1 cellular context compared by ENCODE assay signal in the genomic region with DNA sequence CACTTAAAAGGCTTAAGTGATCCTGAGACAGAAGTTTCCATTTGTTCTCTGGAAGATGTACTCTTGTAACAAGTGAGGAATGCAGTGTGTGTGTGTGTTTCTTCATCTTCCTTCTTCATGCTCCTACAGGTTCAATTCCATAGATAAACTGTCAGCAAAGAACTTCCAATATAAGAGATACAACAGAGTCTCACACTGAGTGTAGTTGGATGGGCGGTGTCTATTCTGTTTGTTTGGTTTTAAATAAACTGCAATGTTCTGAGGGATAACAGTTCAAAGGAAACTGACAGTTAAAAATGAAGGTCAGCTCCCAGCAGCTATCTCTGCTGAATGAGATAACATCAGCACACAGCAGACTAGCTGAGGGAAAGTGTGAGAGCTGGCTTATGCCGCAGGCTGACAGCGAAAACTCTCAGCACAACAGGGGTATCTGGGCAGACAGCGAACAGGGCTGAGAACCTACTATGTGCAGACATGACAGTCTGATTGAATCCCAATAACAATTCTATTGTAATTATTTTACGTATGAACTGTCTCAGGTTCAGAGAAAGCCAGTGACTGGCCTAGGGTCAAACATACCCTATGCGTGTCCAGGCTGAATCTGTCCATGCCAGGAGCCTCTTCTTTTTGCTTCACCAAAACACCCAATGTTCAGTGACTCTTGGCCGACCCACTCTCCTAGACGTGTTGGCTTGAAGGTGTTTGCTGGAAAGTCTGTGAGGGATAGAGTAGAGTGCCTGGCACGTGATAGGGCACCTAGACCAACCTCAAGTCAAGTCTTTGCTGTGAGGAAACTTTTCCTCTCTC.
A peak's percentile ranks its signal among the peaks of the same experiment; 100 is the strongest.
TF ChIP-seq lines count a peak whose summit lies in the region.

No MANE protein-coding gene starts in this region.

TF ChIP-seq in HepG2, 621 proteins besides CTCF, POLR2A, EP300 and RAD21 (continued from another document and continues in another):
- TF ChIP-seq, protein P1, sequence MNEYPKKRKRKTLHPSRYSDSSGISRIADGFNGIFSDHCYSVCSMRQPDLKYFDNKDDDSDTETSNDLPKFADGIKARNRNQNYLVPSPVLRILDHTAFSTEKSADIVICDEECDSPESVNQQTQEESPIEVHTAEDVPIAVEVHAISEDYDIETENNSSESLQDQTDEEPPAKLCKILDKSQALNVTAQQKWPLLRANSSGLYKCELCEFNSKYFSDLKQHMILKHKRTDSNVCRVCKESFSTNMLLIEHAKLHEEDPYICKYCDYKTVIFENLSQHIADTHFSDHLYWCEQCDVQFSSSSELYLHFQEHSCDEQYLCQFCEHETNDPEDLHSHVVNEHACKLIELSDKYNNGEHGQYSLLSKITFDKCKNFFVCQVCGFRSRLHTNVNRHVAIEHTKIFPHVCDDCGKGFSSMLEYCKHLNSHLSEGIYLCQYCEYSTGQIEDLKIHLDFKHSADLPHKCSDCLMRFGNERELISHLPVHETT (CRISPR knock-in tag; conservative IDR thresholded peaks at IDR 0.05): no peak
- TF ChIP-seq, protein P2, sequence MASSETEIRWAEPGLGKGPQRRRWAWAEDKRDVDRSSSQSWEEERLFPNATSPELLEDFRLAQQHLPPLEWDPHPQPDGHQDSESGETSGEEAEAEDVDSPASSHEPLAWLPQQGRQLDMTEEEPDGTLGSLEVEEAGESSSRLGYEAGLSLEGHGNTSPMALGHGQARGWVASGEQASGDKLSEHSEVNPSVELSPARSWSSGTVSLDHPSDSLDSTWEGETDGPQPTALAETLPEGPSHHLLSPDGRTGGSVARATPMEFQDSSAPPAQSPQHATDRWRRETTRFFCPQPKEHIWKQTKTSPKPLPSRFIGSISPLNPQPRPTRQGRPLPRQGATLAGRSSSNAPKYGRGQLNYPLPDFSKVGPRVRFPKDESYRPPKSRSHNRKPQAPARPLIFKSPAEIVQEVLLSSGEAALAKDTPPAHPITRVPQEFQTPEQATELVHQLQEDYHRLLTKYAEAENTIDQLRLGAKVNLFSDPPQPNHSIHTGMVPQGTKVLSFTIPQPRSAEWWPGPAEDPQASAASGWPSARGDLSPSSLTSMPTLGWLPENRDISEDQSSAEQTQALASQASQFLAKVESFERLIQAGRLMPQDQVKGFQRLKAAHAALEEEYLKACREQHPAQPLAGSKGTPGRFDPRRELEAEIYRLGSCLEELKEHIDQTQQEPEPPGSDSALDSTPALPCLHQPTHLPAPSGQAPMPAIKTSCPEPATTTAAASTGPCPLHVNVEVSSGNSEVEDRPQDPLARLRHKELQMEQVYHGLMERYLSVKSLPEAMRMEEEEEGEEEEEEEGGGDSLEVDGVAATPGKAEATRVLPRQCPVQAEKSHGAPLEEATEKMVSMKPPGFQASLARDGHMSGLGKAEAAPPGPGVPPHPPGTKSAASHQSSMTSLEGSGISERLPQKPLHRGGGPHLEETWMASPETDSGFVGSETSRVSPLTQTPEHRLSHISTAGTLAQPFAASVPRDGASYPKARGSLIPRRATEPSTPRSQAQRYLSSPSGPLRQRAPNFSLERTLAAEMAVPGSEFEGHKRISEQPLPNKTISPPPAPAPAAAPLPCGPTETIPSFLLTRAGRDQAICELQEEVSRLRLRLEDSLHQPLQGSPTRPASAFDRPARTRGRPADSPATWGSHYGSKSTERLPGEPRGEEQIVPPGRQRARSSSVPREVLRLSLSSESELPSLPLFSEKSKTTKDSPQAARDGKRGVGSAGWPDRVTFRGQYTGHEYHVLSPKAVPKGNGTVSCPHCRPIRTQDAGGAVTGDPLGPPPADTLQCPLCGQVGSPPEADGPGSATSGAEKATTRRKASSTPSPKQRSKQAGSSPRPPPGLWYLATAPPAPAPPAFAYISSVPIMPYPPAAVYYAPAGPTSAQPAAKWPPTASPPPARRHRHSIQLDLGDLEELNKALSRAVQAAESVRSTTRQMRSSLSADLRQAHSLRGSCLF (CRISPR knock-in tag; IDR thresholded peaks at IDR 0.05; ENCODE audit: borderline replicate concordance): no peak
- peak; percentile 86 for TF ChIP-seq ZNF792 (CRISPR knock-in tag; IDR thresholded peaks at IDR 0.05)
- no peak for TF ChIP-seq HNRNPUL1 (IDR thresholded peaks at IDR 0.05; ENCODE audit: low read depth, low read length)
- no peak for TF ChIP-seq PHF20 (CRISPR knock-in tag; IDR thresholded peaks at IDR 0.05)
- no peak for TF ChIP-seq NFE2L2 (IDR thresholded peaks at IDR 0.05; ENCODE audit: low read length)
- TF ChIP-seq, protein P3, sequence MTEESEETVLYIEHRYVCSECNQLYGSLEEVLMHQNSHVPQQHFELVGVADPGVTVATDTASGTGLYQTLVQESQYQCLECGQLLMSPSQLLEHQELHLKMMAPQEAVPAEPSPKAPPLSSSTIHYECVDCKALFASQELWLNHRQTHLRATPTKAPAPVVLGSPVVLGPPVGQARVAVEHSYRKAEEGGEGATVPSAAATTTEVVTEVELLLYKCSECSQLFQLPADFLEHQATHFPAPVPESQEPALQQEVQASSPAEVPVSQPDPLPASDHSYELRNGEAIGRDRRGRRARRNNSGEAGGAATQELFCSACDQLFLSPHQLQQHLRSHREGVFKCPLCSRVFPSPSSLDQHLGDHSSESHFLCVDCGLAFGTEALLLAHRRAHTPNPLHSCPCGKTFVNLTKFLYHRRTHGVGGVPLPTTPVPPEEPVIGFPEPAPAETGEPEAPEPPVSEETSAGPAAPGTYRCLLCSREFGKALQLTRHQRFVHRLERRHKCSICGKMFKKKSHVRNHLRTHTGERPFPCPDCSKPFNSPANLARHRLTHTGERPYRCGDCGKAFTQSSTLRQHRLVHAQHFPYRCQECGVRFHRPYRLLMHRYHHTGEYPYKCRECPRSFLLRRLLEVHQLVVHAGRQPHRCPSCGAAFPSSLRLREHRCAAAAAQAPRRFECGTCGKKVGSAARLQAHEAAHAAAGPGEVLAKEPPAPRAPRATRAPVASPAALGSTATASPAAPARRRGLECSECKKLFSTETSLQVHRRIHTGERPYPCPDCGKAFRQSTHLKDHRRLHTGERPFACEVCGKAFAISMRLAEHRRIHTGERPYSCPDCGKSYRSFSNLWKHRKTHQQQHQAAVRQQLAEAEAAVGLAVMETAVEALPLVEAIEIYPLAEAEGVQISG (CRISPR knock-in tag; IDR thresholded peaks at IDR 0.05): no peak
- TF ChIP-seq ZNF547 (CRISPR knock-in tag; IDR thresholded peaks at IDR 0.05): no peak
- TF ChIP-seq, protein P4, sequence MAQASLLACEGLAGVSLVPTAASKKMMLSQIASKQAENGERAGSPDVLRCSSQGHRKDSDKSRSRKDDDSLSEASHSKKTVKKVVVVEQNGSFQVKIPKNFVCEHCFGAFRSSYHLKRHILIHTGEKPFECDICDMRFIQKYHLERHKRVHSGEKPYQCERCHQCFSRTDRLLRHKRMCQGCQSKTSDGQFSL (CRISPR knock-in tag; IDR thresholded peaks at IDR 0.05): no peak
- TF ChIP-seq, protein P5, sequence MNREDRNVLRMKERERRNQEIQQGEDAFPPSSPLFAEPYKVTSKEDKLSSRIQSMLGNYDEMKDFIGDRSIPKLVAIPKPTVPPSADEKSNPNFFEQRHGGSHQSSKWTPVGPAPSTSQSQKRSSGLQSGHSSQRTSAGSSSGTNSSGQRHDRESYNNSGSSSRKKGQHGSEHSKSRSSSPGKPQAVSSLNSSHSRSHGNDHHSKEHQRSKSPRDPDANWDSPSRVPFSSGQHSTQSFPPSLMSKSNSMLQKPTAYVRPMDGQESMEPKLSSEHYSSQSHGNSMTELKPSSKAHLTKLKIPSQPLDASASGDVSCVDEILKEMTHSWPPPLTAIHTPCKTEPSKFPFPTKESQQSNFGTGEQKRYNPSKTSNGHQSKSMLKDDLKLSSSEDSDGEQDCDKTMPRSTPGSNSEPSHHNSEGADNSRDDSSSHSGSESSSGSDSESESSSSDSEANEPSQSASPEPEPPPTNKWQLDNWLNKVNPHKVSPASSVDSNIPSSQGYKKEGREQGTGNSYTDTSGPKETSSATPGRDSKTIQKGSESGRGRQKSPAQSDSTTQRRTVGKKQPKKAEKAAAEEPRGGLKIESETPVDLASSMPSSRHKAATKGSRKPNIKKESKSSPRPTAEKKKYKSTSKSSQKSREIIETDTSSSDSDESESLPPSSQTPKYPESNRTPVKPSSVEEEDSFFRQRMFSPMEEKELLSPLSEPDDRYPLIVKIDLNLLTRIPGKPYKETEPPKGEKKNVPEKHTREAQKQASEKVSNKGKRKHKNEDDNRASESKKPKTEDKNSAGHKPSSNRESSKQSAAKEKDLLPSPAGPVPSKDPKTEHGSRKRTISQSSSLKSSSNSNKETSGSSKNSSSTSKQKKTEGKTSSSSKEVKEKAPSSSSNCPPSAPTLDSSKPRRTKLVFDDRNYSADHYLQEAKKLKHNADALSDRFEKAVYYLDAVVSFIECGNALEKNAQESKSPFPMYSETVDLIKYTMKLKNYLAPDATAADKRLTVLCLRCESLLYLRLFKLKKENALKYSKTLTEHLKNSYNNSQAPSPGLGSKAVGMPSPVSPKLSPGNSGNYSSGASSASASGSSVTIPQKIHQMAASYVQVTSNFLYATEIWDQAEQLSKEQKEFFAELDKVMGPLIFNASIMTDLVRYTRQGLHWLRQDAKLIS (CRISPR knock-in tag; IDR thresholded peaks at IDR 0.05): no peak
- TF ChIP-seq, protein P6, sequence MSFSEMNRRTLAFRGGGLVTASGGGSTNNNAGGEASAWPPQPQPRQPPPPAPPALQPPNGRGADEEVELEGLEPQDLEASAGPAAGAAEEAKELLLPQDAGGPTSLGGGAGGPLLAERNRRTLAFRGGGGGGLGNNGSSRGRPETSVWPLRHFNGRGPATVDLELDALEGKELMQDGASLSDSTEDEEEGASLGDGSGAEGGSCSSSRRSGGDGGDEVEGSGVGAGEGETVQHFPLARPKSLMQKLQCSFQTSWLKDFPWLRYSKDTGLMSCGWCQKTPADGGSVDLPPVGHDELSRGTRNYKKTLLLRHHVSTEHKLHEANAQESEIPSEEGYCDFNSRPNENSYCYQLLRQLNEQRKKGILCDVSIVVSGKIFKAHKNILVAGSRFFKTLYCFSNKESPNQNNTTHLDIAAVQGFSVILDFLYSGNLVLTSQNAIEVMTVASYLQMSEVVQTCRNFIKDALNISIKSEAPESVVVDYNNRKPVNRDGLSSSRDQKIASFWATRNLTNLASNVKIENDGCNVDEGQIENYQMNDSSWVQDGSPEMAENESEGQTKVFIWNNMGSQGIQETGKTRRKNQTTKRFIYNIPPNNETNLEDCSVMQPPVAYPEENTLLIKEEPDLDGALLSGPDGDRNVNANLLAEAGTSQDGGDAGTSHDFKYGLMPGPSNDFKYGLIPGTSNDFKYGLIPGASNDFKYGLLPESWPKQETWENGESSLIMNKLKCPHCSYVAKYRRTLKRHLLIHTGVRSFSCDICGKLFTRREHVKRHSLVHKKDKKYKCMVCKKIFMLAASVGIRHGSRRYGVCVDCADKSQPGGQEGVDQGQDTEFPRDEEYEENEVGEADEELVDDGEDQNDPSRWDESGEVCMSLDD (CRISPR knock-in tag; IDR thresholded peaks at IDR 0.05; ENCODE audit: borderline replicate concordance): no peak
- TF ChIP-seq WIZ (CRISPR knock-in tag; IDR thresholded peaks at IDR 0.05): no peak
- no peak for TF ChIP-seq GPN1 (CRISPR knock-in tag; IDR thresholded peaks at IDR 0.05; ENCODE audit: borderline replicate concordance)
- TF ChIP-seq YY1 (IDR thresholded peaks at IDR 0.05; ENCODE audit: insufficient read depth, insufficient replicate concordance, low read depth, low read length): no peak
- TF ChIP-seq POGZ (CRISPR knock-in tag; IDR thresholded peaks at IDR 0.05): no peak
- no peak for TF ChIP-seq U2AF1 (optimal IDR thresholded peaks at IDR 0.05; ENCODE audit: low read depth, low read length)
- TF ChIP-seq, protein P7, sequence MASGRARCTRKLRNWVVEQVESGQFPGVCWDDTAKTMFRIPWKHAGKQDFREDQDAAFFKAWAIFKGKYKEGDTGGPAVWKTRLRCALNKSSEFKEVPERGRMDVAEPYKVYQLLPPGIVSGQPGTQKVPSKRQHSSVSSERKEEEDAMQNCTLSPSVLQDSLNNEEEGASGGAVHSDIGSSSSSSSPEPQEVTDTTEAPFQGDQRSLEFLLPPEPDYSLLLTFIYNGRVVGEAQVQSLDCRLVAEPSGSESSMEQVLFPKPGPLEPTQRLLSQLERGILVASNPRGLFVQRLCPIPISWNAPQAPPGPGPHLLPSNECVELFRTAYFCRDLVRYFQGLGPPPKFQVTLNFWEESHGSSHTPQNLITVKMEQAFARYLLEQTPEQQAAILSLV (CRISPR knock-in tag; IDR thresholded peaks at IDR 0.05; ENCODE audit: borderline replicate concordance): no peak
- TF ChIP-seq, protein P8, sequence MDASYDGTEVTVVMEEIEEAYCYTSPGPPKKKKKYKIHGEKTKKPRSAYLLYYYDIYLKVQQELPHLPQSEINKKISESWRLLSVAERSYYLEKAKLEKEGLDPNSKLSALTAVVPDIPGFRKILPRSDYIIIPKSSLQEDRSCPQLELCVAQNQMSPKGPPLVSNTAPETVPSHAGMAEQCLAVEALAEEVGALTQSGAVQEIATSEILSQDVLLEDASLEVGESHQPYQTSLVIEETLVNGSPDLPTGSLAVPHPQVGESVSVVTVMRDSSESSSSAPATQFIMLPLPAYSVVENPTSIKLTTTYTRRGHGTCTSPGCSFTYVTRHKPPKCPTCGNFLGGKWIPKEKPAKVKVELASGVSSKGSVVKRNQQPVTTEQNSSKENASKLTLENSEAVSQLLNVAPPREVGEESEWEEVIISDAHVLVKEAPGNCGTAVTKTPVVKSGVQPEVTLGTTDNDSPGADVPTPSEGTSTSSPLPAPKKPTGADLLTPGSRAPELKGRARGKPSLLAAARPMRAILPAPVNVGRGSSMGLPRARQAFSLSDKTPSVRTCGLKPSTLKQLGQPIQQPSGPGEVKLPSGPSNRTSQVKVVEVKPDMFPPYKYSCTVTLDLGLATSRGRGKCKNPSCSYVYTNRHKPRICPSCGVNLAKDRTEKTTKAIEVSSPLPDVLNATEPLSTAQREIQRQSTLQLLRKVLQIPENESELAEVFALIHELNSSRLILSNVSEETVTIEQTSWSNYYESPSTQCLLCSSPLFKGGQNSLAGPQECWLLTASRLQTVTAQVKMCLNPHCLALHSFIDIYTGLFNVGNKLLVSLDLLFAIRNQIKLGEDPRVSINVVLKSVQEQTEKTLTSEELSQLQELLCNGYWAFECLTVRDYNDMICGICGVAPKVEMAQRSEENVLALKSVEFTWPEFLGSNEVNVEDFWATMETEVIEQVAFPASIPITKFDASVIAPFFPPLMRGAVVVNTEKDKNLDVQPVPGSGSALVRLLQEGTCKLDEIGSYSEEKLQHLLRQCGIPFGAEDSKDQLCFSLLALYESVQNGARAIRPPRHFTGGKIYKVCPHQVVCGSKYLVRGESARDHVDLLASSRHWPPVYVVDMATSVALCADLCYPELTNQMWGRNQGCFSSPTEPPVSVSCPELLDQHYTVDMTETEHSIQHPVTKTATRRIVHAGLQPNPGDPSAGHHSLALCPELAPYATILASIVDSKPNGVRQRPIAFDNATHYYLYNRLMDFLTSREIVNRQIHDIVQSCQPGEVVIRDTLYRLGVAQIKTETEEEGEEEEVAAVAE (CRISPR knock-in tag; IDR thresholded peaks at IDR 0.05; ENCODE audit: borderline replicate concordance): no peak
- TF ChIP-seq ZFP41 (CRISPR knock-in tag; IDR thresholded peaks at IDR 0.05; ENCODE audit: borderline replicate concordance): no peak
- TF ChIP-seq ZFP62 (CRISPR knock-in tag; IDR thresholded peaks at IDR 0.05): no peak
- TF ChIP-seq, protein P9, sequence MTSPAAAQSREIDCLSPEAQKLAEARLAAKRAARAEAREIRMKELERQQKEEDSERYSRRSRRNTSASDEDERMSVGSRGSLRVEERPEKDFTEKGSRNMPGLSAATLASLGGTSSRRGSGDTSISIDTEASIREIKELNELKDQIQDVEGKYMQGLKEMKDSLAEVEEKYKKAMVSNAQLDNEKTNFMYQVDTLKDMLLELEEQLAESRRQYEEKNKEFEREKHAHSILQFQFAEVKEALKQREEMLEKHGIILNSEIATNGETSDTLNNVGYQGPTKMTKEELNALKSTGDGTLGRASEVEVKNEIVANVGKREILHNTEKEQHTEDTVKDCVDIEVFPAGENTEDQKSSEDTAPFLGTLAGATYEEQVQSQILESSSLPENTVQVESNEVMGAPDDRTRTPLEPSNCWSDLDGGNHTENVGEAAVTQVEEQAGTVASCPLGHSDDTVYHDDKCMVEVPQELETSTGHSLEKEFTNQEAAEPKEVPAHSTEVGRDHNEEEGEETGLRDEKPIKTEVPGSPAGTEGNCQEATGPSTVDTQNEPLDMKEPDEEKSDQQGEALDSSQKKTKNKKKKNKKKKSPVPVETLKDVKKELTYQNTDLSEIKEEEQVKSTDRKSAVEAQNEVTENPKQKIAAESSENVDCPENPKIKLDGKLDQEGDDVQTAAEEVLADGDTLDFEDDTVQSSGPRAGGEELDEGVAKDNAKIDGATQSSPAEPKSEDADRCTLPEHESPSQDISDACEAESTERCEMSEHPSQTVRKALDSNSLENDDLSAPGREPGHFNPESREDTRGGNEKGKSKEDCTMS (CRISPR knock-in tag; conservative IDR thresholded peaks at IDR 0.05): no peak
